In genomic region chr10:100625821-100626220, GRCh38 we compare ENCODE assay signal across 16 cellular contexts.
"Had no signal": no experiment of that assay in that cellular context is flagged by ENCODE, and none has a peak within 500 bp of the region (broad histone marks: within the 10 kb centered on the region; RNA-seq: fewer than 3 reads in every experiment).

No MANE protein-coding gene starts in this region.

- H3K9me3 ChIP-seq: lower lobe of right lung, prostate gland, right atrium auricular region, tibial artery had no signal

- H3K27ac ChIP-seq: foreskin keratinocyte, lower lobe of right lung, prostate gland, right atrium auricular region, tibial artery had no signal

- H3K36me3 ChIP-seq: lower lobe of right lung, prostate gland, right atrium auricular region, tibial artery had no signal

- DNase-seq: activated CD4-positive, alpha-beta memory T cell treated with anti-CD3 and anti-CD28 coated beads for 36 hours; activated CD4-positive, alpha-beta T cell treated with anti-CD3 and anti-CD28 coated beads for 4 hours; activated gamma-delta T cell treated with Interleukin-2 at 50 U/mL for 16 hours; activated T-cell treated with anti-CD3 and anti-CD28 coated beads for 4 hours; effector memory CD4-positive, alpha-beta T cell; foreskin keratinocyte; glutamatergic neuron; hippocampal formation; islet precursor cell; left colon; lower lobe of right lung; stimulated activated naive CD8-positive, alpha-beta T cell treated with anti-CD3 and anti-CD28 coated beads, Interleukin-15, Interleukin-2, amounts not matched to agents 100 U/mL and 50 U/mL, for 24 hours; substantia nigra had no signal

- H3K4me1 ChIP-seq: foreskin keratinocyte, lower lobe of right lung, prostate gland, right atrium auricular region had no signal

- H3K4me3 ChIP-seq: lower lobe of right lung, prostate gland, right atrium auricular region, tibial artery had no signal
